3 cellular contexts compared by ENCODE assay signal in the genomic region with DNA sequence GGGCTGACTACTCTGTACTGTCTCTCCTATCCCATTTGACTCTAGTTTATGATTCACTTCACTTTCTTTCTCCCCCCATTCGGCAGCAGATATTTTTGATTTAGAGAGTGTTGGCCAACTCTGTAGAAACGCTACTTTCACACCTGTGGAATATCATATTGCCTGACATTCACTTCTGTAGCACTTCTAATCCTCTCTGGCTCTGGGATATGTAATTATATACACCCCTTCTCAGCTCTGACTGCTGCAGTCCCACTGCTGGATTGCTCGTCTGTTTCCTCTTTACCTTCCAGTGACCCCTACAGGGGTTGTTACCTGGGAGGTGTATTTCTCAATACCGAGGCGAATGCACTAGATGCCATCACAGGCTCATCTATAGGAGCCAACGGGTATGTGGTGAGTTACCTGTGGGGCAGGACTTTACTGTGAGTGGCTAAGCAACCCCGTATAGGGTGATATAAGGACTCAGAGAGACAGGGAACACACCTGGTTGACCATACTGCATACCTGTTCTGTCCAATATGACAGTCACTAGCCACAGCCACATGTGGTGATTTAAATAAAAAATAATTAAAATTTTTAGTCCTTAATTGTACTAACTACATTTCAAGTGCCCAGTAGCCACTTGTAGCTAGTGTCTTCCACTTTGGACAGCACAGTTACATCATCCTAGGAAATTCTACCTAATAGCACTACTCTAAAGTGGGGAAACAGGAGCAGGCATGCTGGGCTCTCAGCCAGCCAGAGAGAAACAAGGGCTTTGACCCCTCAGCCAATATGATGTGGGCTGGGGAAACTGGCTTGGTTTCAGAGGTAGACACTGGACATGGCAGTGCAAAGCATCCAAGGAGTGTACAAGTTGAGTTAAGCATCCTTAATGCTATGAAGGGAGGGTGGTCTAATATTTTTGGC.
TF ChIP-seq lines count a peak whose summit lies in the region.

No MANE protein-coding gene starts in this region.

TF ChIP-seq in GM23338, 12 proteins besides CTCF, POLR2A, EP300 and RAD21:
- TF ChIP-seq EZH2 (IDR thresholded peaks at IDR 0.05; ENCODE audit: low read depth, unreplicated experiment): no peak

TF ChIP-seq in HEK293, 187 proteins besides CTCF, POLR2A, EP300 and RAD21:
- TF ChIP-seq, protein P1, sequence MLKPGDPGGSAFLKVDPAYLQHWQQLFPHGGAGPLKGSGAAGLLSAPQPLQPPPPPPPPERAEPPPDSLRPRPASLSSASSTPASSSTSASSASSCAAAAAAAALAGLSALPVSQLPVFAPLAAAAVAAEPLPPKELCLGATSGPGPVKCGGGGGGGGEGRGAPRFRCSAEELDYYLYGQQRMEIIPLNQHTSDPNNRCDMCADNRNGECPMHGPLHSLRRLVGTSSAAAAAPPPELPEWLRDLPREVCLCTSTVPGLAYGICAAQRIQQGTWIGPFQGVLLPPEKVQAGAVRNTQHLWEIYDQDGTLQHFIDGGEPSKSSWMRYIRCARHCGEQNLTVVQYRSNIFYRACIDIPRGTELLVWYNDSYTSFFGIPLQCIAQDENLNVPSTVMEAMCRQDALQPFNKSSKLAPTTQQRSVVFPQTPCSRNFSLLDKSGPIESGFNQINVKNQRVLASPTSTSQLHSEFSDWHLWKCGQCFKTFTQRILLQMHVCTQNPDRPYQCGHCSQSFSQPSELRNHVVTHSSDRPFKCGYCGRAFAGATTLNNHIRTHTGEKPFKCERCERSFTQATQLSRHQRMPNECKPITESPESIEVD (tag by site-specific recombination; IDR thresholded peaks at IDR 0.05): no peak
- TF ChIP-seq SCRT2 (tag by site-specific recombination; IDR thresholded peaks at IDR 0.05): 0 out of 2 replicates have a peak, but pooled peaks have one; percentile 9

TF ChIP-seq in H1, 55 proteins besides CTCF, POLR2A, EP300 and RAD21:
- TF ChIP-seq ZNF274 (IDR thresholded peaks at IDR 0.05; ENCODE audit: borderline replicate concordance, extremely low read depth, low read length) (no peak), TCF12 (IDR thresholded peaks at IDR 0.05; ENCODE audit: low read depth, low read length) (no peak), CTBP2 (IDR thresholded peaks at IDR 0.05; ENCODE audit: borderline replicate concordance, insufficient read depth, insufficient read length, low read length) (no peak), POU5F1 (IDR thresholded peaks at IDR 0.05; ENCODE audit: low read depth, low read length) (no peak), BCL11A (IDR thresholded peaks at IDR 0.05; ENCODE audit: low read depth in 2 of 2, low read length in 2 of 2) (no peak), NANOG (IDR thresholded peaks at IDR 0.05; ENCODE audit: insufficient read depth, low read depth, low read length, poor library complexity, severe bottlenecking) (no peak), TEAD4 (IDR thresholded peaks at IDR 0.05; ENCODE audit: low read depth, low read length) (no peak), HDAC6 (IDR thresholded peaks at IDR 0.05; ENCODE audit: low read depth, low read length) (no peak), EGR1 (IDR thresholded peaks at IDR 0.05; ENCODE audit: borderline replicate concordance, low read depth, low read length) (no peak), FOSL1 (IDR thresholded peaks at IDR 0.05; ENCODE audit: insufficient read depth, low read depth, low read length) (no peak), MAFK (IDR thresholded peaks at IDR 0.05; ENCODE audit: low read depth, low read length) (no peak)
- TF ChIP-seq, protein P2, sequence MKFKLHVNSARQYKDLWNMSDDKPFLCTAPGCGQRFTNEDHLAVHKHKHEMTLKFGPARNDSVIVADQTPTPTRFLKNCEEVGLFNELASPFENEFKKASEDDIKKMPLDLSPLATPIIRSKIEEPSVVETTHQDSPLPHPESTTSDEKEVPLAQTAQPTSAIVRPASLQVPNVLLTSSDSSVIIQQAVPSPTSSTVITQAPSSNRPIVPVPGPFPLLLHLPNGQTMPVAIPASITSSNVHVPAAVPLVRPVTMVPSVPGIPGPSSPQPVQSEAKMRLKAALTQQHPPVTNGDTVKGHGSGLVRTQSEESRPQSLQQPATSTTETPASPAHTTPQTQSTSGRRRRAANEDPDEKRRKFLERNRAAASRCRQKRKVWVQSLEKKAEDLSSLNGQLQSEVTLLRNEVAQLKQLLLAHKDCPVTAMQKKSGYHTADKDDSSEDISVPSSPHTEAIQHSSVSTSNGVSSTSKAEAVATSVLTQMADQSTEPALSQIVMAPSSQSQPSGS (IDR thresholded peaks at IDR 0.05; ENCODE audit: low read length): no peak
- TF ChIP-seq, protein P3, sequence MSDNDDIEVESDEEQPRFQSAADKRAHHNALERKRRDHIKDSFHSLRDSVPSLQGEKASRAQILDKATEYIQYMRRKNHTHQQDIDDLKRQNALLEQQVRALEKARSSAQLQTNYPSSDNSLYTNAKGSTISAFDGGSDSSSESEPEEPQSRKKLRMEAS (IDR thresholded peaks at IDR 0.05): no peak
